ENCODE assay signal across 8 cellular contexts in the genomic region with DNA sequence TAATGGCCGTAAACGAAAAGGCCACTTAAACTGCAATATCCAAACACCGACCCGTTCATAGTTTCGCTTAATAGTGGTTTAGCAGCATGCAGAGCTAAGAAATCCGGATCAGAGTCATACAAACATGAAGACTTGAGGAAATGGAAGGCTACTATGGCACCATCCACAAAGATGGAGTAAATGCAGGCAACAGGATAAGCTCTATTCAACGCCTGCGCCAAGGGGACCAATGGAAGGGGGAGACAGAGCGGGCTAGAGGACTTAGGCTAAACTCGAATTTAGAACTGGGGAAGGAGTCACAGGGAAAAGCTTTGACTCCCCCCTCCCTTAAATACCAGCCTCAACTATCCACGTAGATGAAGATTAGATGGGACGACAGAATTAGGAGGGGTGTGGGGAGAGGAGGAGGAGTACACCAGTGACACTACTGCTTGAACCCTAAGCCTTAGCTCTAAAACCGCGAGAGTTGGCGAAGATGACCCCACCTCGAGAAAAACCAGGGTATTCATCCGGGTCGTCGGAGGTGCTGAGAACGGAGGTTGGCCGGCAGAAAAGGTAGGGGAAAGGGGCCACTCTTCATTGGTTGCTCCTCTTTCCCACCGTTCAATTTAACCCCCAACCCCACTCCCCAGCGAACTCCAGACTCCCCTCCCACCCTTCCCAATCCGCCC. TPM values are rescaled to one million over a fixed set of nuclear protein-coding genes. Genes with fewer than 3 reads are reported as not detected.
A peak's percentile ranks its signal among the peaks of the same experiment; 100 is the strongest.
DNase-seq lines count a peak whose midpoint lies in the region; ATAC-seq, FAIRE-seq and TF ChIP-seq lines count a peak whose summit lies in the region.

No MANE protein-coding gene starts in this region.

- POLR2A ChIA-PET in IMR-90 (lab: Charles Lee; ENCODE audit: unreplicated experiment) = interaction anchor here (0.6 kb wide), 1 partner anchor 50 kb away, joined by 3 read pairs; no protein-coding TSS in a partner anchor

- peak overlapping the region; percentile 86 for H4K5ac ChIP-seq in IMR-90 (ENCODE audit: low read depth, low read length)

- H3K27me3 ChIP-seq in IMR-90 (ENCODE audit: control insufficient read depth, insufficient read depth, low read length) = no peaks in the 10 kb centered on the region
- H3K27me3 ChIP-seq in keratinocyte (ENCODE audit: control insufficient read depth, extremely low read depth, insufficient read depth, low read length) = no peaks in the 10 kb centered on the region

- peak overlapping the region; percentile 99 for H3K14ac ChIP-seq in IMR-90 (replicated peaks; ENCODE audit: low read depth, low read length)

- H2BK5ac ChIP-seq in IMR-90 (ENCODE audit: low read depth, low read length, poor library complexity, severe bottlenecking) = peak overlapping the region; percentile 90

- dilution Hi-C loops in IMR-90 (cut with HindIII; ENCODE audit: low sequenced_read_pairs, unreplicated experiment) (no loop called here), keratinocyte (cut with MboI; ENCODE audit: extremely low pct_ligation_motif_present, low sequenced_read_pairs) (no loop called here)

- peak overlapping the region; percentile 98 for H2AK9ac ChIP-seq in IMR-90 (replicated peaks; ENCODE audit: low read depth, low read length, poor library complexity)

- H2AFZ ChIP-seq in IMR-90 (replicated peaks; ENCODE audit: low read length, poor library complexity) (peak overlapping the region; percentile 82), keratinocyte (ENCODE audit: control insufficient read depth, low read length) (no peak overlapping the region)

- peak overlapping the region; percentile 98 for H3K4ac ChIP-seq in IMR-90 (ENCODE audit: low read depth, low read length)

- H3K9me3 Mint-ChIP-seq in Calu3 (ENCODE audit: low read depth, unreplicated experiment) = no peaks in the 10 kb centered on the region

- H3K27me3 Mint-ChIP-seq in Calu3 (ENCODE audit: unreplicated experiment) = no peaks in the 10 kb centered on the region

- DNase-seq in Calu3 (peak; percentile 43), IMR-90 (peak; percentile 50), astrocyte of the spinal cord (ENCODE audit: low read depth, low spot score) (peak; percentile 58), keratinocyte (ENCODE audit: low read depth, low spot score) (no peak)
- DNase-seq in stimulated activated CD4-positive, alpha-beta T cell treated with anti-CD3 and anti-CD28 coated beads, Interleukin-4, amount 100 ng/mL, for 24 hours = peak; percentile 30

- H3K4me1 Mint-ChIP-seq in Calu3 (ENCODE audit: low read depth, unreplicated experiment) = peaks cover 23% of the 10 kb centered on the region

- H3K4me3 ChIP-seq in IMR-90 (ENCODE audit: insufficient read depth, low read depth, low read length) = peak overlapping the region; percentile 88
- H3K4me3 ChIP-seq in astrocyte of the spinal cord (ENCODE audit: low read depth, low read length) = peak overlapping the region; percentile 77
- peak overlapping the region; percentile 62 to 85 (median 70) for H3K4me3 ChIP-seq in keratinocyte (ENCODE audit: control insufficient read depth in 2 of 3, extremely low read depth in 1 of 3, insufficient read depth in 2 of 3, low read depth in 1 of 3, low read length in 3 of 3)

- H2BK15ac ChIP-seq in IMR-90 (ENCODE audit: low read depth, low read length) = no peak overlapping the region

- peak overlapping the region; percentile 81 for H3K56ac ChIP-seq in IMR-90 (ENCODE audit: extremely low read depth, insufficient read depth, low read length)

- peak overlapping the region; percentile 93 for H3K4me3 Mint-ChIP-seq in Calu3 (ENCODE audit: low read depth, unreplicated experiment)

- ATAC-seq in IMR-90 (ENCODE audit: low read depth) (peak; percentile 4; the same call in 1 of the 2 replicates), HG02884 (IDR thresholded peaks at IDR 0.05; ENCODE audit: unreplicated experiment) (no peak), GM18907 (IDR thresholded peaks at IDR 0.05; ENCODE audit: unreplicated experiment) (no peak)

- no peak for FAIRE-seq in keratinocyte (lab: Jason Lieb, UNC)

- CTCF ChIA-PET in Calu3 (lab: Charles Lee) (interaction anchor here (0.9 to 1.4 kb wide), 3 partner anchors 14 to 261 kb away, joined by 3 read pairs; a partner anchor contains a TSS), IMR-90 (lab: Yijun Ruan, JAX) (interaction anchor here (0.6 kb wide), 1 partner anchor 335 kb away, joined by 8 read pairs; no protein-coding TSS in a partner anchor)

- in situ Hi-C loops in IMR-90 (cut with MboI; ENCODE audit: low sequenced_read_pairs) (no loop called here), astrocyte of the spinal cord (cut with HindIII; ENCODE audit: low sequenced_read_pairs) (no loop called here)

- peak overlapping the region; percentile 95 for H4K91ac ChIP-seq in IMR-90 (ENCODE audit: insufficient read depth, low read depth, low read length)

- no CpG with 5 or more reads among the region's 24 CpGs for WGBS in IMR-90 (ENCODE audit: extremely low coverage in 2 of 2, insufficient read length in 1 of 2), 2 experiments

- H3K23ac ChIP-seq in IMR-90 (ENCODE audit: low read depth, low read length) = peak overlapping the region; percentile 98

- H3K27ac Mint-ChIP-seq in Calu3 (ENCODE audit: unreplicated experiment) = peak overlapping the region; percentile 99

- peaks cover 54% of the 10 kb centered on the region for H3K79me2 ChIP-seq in keratinocyte (ENCODE audit: control insufficient read depth, insufficient read depth, low read length)

- no TSS peak for BruUV-seq in Calu3 (replicated peaks; lab: Mats Ljungman, UMichigan)
- no TSS peak for BruUV-seq in IMR-90 (replicated peaks; lab: Mats Ljungman, UMichigan)

- TF ChIP-seq RAD21 in IMR-90 (IDR thresholded peaks at IDR 0.05; ENCODE audit: low read length) = no peak

- 0 out of 2 replicates have a peak overlapping the region, but pooled peaks have one; percentile 61 for H2BK120ac ChIP-seq in IMR-90 (ENCODE audit: low read depth, low read length)

- no peak overlapping the region for H2BK20ac ChIP-seq in IMR-90 (ENCODE audit: low read depth, low read length)

- peaks cover 89% of the 10 kb centered on the region for H3K36me3 Mint-ChIP-seq in Calu3 (ENCODE audit: insufficient read depth, unreplicated experiment)

- H4K20me1 ChIP-seq in IMR-90 (ENCODE audit: insufficient read depth, low read length) (peaks cover 25% of the 10 kb centered on the region), keratinocyte (ENCODE audit: control insufficient read depth, extremely low read depth, insufficient read depth, low read length) (no peaks in the 10 kb centered on the region)

- H3K9ac ChIP-seq in IMR-90 (ENCODE audit: low read depth, low read length) (peak overlapping the region; percentile 97), keratinocyte (ENCODE audit: control insufficient read depth, extremely low read depth, insufficient read depth, low read length) (peak overlapping the region; percentile 95)

- intact Hi-C loops in Calu3 (cut with micrococcal nuclease; ENCODE audit: unreplicated experiment) = no loop called here
- intact Hi-C loops in IMR-90 (cut with micrococcal nuclease) = loop anchor here (2.0 to 10.0 kb wide), 2 partner anchors 360 to 502 kb away; a partner anchor contains a TSS

- TF ChIP-seq POLR2A in IMR-90 (IDR thresholded peaks at IDR 0.05; ENCODE audit: low read depth, low read length) (no peak), Raji (IDR thresholded peaks at IDR 0.05; ENCODE audit: insufficient read depth, low read depth, low read length) (peak; percentile 22; the same call in 1 of the 2 replicates)

- H3K18ac ChIP-seq in IMR-90 (ENCODE audit: low read depth, low read length) = no peak overlapping the region; the same call in 1 of the 2 replicates

- H3K9me1 ChIP-seq in IMR-90 (ENCODE audit: insufficient read depth, low read length) (no peaks in the 10 kb centered on the region), keratinocyte (ENCODE audit: control insufficient read depth, extremely low read depth, insufficient read depth, low read length) (no peaks in the 10 kb centered on the region)

- H3K79me1 ChIP-seq in IMR-90 (ENCODE audit: low read depth in 1 of 2, low read length in 2 of 2) = no peaks in the 10 kb centered on the region

- peak overlapping the region; percentile 98 to 99 for H4K8ac ChIP-seq in IMR-90 (ENCODE audit: low read depth in 2 of 2, low read length in 2 of 2)

- peak overlapping the region; percentile 72 for H3K4me2 ChIP-seq in IMR-90 (ENCODE audit: low read depth, low read length)
- peak overlapping the region; percentile 72 for H3K4me2 ChIP-seq in keratinocyte (ENCODE audit: control insufficient read depth, extremely low read depth, insufficient read depth, low read depth, low read length)

- H3K27ac ChIP-seq in IMR-90 (ENCODE audit: insufficient read depth, low read length) (peak overlapping the region; percentile 97), keratinocyte (ENCODE audit: control insufficient read depth, insufficient read depth, low read length) (peak overlapping the region; percentile 92)

- H3K4me1 ChIP-seq in IMR-90 (ENCODE audit: control insufficient read depth, insufficient read depth, low read length) (no peaks in the 10 kb centered on the region), keratinocyte (ENCODE audit: control insufficient read depth, extremely low read depth, insufficient read depth, low read length) (peaks cover 2% of the 10 kb centered on the region)

- no peak for TF ChIP-seq CTCF in Calu3 (IDR thresholded peaks at IDR 0.05; ENCODE audit: unreplicated experiment)
- TF ChIP-seq CTCF in IMR-90 (conservative IDR thresholded peaks at IDR 0.05; ENCODE audit: low read depth, low read length) = no peak
- no peak for TF ChIP-seq CTCF in astrocyte of the spinal cord (IDR thresholded peaks at IDR 0.05; ENCODE audit: low read depth, low read length)
- TF ChIP-seq CTCF in keratinocyte (optimal IDR thresholded peaks at IDR 0.05 in 1 of 3, IDR thresholded peaks at IDR 0.05 in 1 of 3, conservative IDR thresholded peaks at IDR 0.05 in 1 of 3; ENCODE audit: extremely low read depth in 1 of 3, insufficient read depth in 2 of 3, low read length in 3 of 3) = no peak

- H3K9me3 ChIP-seq in IMR-90 (ENCODE audit: control insufficient read depth, insufficient read depth, low read length) (no peaks in the 10 kb centered on the region), keratinocyte (ENCODE audit: control insufficient read depth, low read depth, low read length) (no peaks in the 10 kb centered on the region)

- peak overlapping the region; percentile 97 for H2AK5ac ChIP-seq in IMR-90 (ENCODE audit: low read depth, low read length)

- peaks cover 2% of the 10 kb centered on the region for H3K36me3 ChIP-seq in IMR-90 (ENCODE audit: control insufficient read depth, insufficient read depth, low read length)
- H3K36me3 ChIP-seq in keratinocyte (ENCODE audit: control insufficient read depth in 2 of 2, extremely low read depth in 1 of 2, insufficient read depth in 2 of 2, low read length in 2 of 2) = peaks cover 0 to 3% of the 10 kb centered on the region in 2 experiments

RNA-seq across cellular contexts. Expression of a gene that starts 3.5 kb away (rescaled TPM):
- total RNA-seq in Calu3 (2022) = 347 and 376 TPM in 2 replicates
- total RNA-seq in IMR-90 (2012; rRNA removed) = 52.8 and 57.7 TPM in 2 replicates
- polyA plus RNA-seq in IMR-90 (2012; rRNA removed) = 47.6 and 49.0 TPM in 2 replicates
- 23.6 and 32.5 TPM in 2 replicates for polyA plus RNA-seq in IMR-90 (2012; cell fraction: cytosol; rRNA removed)
- polyA plus RNA-seq in IMR-90 (2012; cell fraction: nucleus; rRNA removed; ENCODE audit: low replicate concordance) = 78.3 and 128 TPM in 2 replicates
- 53.6 to 66.5 TPM (median 55.7 TPM) in 3 replicates for polyA plus RNA-seq in keratinocyte
- 59.4 TPM for polyA plus RNA-seq in keratinocyte (2011; ENCODE audit: low read depth)
- 34.0 and 54.8 TPM in 2 replicates for polyA plus RNA-seq in keratinocyte (2011; cell fraction: cytosol; rRNA removed)
- 266 and 282 TPM in 2 replicates for polyA plus RNA-seq in keratinocyte (2011; cell fraction: nucleus; rRNA removed)
- 67.6 and 78.3 TPM in 2 replicates for polyA plus RNA-seq in keratinocyte (2012; ENCODE audit: low replicate concordance)
- 223 to 344 TPM (median 328 TPM) in 3 replicates for polyA minus RNA-seq in keratinocyte
- 106 TPM for polyA minus RNA-seq in keratinocyte (2011; cell fraction: cytosol; rRNA and poly(A)+ RNA removed)
- polyA minus RNA-seq in keratinocyte (2011; cell fraction: nucleus; rRNA and poly(A)+ RNA removed) = 327 and 509 TPM in 2 replicates
